ENCODE assay signal across 37 cellular contexts in the genomic region with DNA sequence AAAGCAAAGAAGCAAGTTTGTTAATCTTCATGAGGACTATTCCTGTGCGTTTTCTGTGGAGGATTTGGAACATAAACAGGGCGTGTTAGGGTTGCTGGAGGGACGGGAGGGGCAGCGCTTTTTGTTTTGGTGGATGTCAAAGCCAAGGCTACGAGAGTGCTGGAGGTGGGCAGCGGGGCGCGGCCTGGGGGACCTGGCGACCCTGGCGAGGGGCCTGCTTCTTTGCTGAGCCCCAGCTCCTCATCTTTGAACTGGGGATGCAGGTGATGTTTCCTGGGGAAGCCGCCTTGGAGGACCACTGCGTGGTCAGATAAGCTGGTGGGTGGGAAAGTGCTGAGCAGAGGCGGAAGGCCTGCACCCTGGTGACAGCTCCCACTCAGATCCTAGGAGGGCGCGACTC. TPM values are rescaled to one million over a fixed set of nuclear protein-coding genes. Genes with fewer than 3 reads are reported as not detected.
"Had no signal": no experiment of that assay in that cellular context is flagged by ENCODE, and none has a peak within 500 bp of the region (broad histone marks: within the 10 kb centered on the region; RNA-seq: fewer than 3 reads in every experiment).

No MANE protein-coding gene starts in this region.

- DNase-seq: activated B cell treated with CpG ODN at 0.5 μM for 24 hours; activated CD4-positive, alpha-beta memory T cell treated with anti-CD3 and anti-CD28 coated beads for 36 hours; activated CD4-positive, alpha-beta T cell treated with anti-CD3 and anti-CD28 coated beads for 4 hours; activated CD4-positive, alpha-beta T cell treated with anti-CD3 and anti-CD28 coated beads, Interleukin-2, amount 10 ng/mL, durations not matched to agents 24 days and 14 days; activated CD4-positive, alpha-beta T cell treated with anti-CD3 and anti-CD28 coated beads, Interleukin-2, amount 50 U/mL, for 1 hour; activated CD4-positive, alpha-beta T cell treated with anti-CD3 and anti-CD28 coated beads, Interleukin-2, amount 50 U/mL, for 4 hours; activated CD4-positive, CD25-positive, alpha-beta regulatory T cell treated with anti-CD3 and anti-CD28 coated beads, Interleukin-2, amount 50 U/mL, for 72 hours; activated CD8-positive, alpha-beta memory T cell treated with anti-CD3 and anti-CD28 coated beads, Interleukin-2, amount 50 U/mL, for 4 hours; activated CD8-positive, alpha-beta T cell treated with anti-CD3 and anti-CD28 coated beads for 36 hours; activated effector memory CD4-positive, alpha-beta T cell treated with anti-CD3 and anti-CD28 coated beads, Interleukin-2, amount 50 U/mL, for 16 hours; activated gamma-delta T cell treated with Interleukin-2 at 50 U/mL for 16 hours; activated naive CD4-positive, alpha-beta T cell; activated naive CD4-positive, alpha-beta T cell treated with anti-CD3 and anti-CD28 coated beads for 36 hours; activated naive CD4-positive, alpha-beta T cell treated with anti-CD3 and anti-CD28 coated beads, Interleukin-2, amount 50 U/mL, for 16 hours; activated naive CD8-positive, alpha-beta T cell treated with anti-CD3 and anti-CD28 coated beads for 36 hours; activated T-cell treated with anti-CD3 and anti-CD28 coated beads for 4 hours; activated T-cell treated with anti-CD3 and anti-CD28 coated beads, Interleukin-2, amount 50 U/mL, for 1 hour; activated T-cell treated with anti-CD3 and anti-CD28 coated beads, Interleukin-2, amount 50 U/mL, for 4 hours; activated T-cell treated with anti-CD3 and anti-CD28 coated beads, Interleukin-2, amount 50 U/mL, for 72 hours; adrenal gland; amniotic stem cell; aorta; body of pancreas; brain microvascular endothelial cell; central memory CD4-positive, alpha-beta T cell; cerebellar nuclear complex; T-cell; T-helper 2 cell; T-helper 9 cell had no signal

- ATAC-seq: activated CD8-positive, alpha-beta T cell treated with anti-CD3 and anti-CD28 coated beads for 36 hours; activated naive CD4-positive, alpha-beta T cell treated with anti-CD3 and anti-CD28 coated beads, Interleukin-2, amount 50 U/mL, for 72 hours; activated T-cell treated with anti-CD3 and anti-CD28 coated beads, Interleukin-2, amount 50 U/mL, for 4 hours; activated T-cell treated with anti-CD3 and anti-CD28 coated beads, Interleukin-2, amount 50 U/mL, for 72 hours; activated T-helper 17 cell treated with anti-CD3 and anti-CD28 coated beads, Interleukin-2, amount 50 U/mL, for 72 hours; body of pancreas; T-cell had no signal

- H3K4me1 Mint-ChIP-seq: activated B cell treated with CpG ODN at 0.5 μM for 24 hours; activated CD4-positive, alpha-beta T cell treated with anti-CD3 and anti-CD28 coated beads, Interleukin-2, amount 10 ng/mL, durations not matched to agents 24 days and 14 days; activated naive CD8-positive, alpha-beta T cell treated with anti-CD3 and anti-CD28 coated beads for 36 hours; activated T-helper 17 cell treated with anti-CD3 and anti-CD28 coated beads, Interleukin-2, amount 50 U/mL, for 72 hours; T-cell had no signal

- H3K27ac Mint-ChIP-seq: activated B cell treated with CpG ODN at 0.5 μM for 24 hours; activated CD4-positive, alpha-beta memory T cell treated with anti-CD3 and anti-CD28 coated beads for 36 hours; activated CD4-positive, alpha-beta T cell treated with anti-CD3 and anti-CD28 coated beads, Interleukin-2, amount 10 ng/mL, durations not matched to agents 24 days and 14 days; activated CD8-positive, alpha-beta T cell treated with anti-CD3 and anti-CD28 coated beads for 36 hours; activated naive CD4-positive, alpha-beta T cell treated with anti-CD3 and anti-CD28 coated beads for 36 hours; activated naive CD4-positive, alpha-beta T cell treated with anti-CD3 and anti-CD28 coated beads, Interleukin-2, amount 50 U/mL, for 72 hours; activated naive CD8-positive, alpha-beta T cell treated with anti-CD3 and anti-CD28 coated beads for 36 hours; activated T-cell treated with anti-CD3 and anti-CD28 coated beads, Interleukin-2, amount 50 U/mL, for 72 hours; activated T-helper 1 cell treated with anti-CD3 and anti-CD28 coated beads, Interleukin-12 subunit alpha, Interleukin-12 subunit beta, Interleukin-2, Interleukin-4 antibody, amounts not matched to agents 30 ng/mL and 10 ng/mL and 1 ng/mL, durations not matched to agents 14 hours and 24 hours and 36 hours; activated T-helper 17 cell treated with anti-CD3 and anti-CD28 coated beads, Interleukin-2, amount 50 U/mL, for 72 hours; T-cell; T-helper 2 cell treated with Interferon-gamma antibody and Interleukin-4, amounts not matched to agents 5 μg/mL and 100 μg/mL, for 36 hours had no signal

- H3K27ac ChIP-seq: adrenal gland, body of pancreas, brain microvascular endothelial cell, breast epithelium, VCaP had no signal

- H3K4me3 ChIP-seq: adrenal gland, body of pancreas, breast epithelium had no signal

- H3K9me3 Mint-ChIP-seq: activated CD4-positive, alpha-beta memory T cell treated with anti-CD3 and anti-CD28 coated beads for 36 hours; activated CD4-positive, alpha-beta T cell treated with anti-CD3 and anti-CD28 coated beads, Interleukin-2, amount 10 ng/mL, durations not matched to agents 24 days and 14 days; activated CD8-positive, alpha-beta T cell treated with anti-CD3 and anti-CD28 coated beads for 36 hours; activated naive CD4-positive, alpha-beta T cell treated with anti-CD3 and anti-CD28 coated beads, Interleukin-2, amount 50 U/mL, for 72 hours; activated naive CD8-positive, alpha-beta T cell treated with anti-CD3 and anti-CD28 coated beads for 36 hours; activated T-cell treated with anti-CD3 and anti-CD28 coated beads, Interleukin-2, amount 50 U/mL, for 72 hours; activated T-helper 1 cell treated with anti-CD3 and anti-CD28 coated beads, Interleukin-12 subunit alpha, Interleukin-12 subunit beta, Interleukin-2, Interleukin-4 antibody, amounts not matched to agents 30 ng/mL and 10 ng/mL and 1 ng/mL, durations not matched to agents 14 hours and 24 hours and 36 hours; activated T-helper 17 cell treated with anti-CD3 and anti-CD28 coated beads, Interleukin-2, amount 50 U/mL, for 72 hours; T-helper 2 cell treated with Interferon-gamma antibody and Interleukin-4, amounts not matched to agents 5 μg/mL and 100 μg/mL, for 36 hours had no signal

- H3K9me3 ChIP-seq: adrenal gland, body of pancreas, breast epithelium had no signal

- H3K4me1 ChIP-seq: adrenal gland, body of pancreas, breast epithelium had no signal

- H3K27me3 Mint-ChIP-seq: activated CD4-positive, alpha-beta memory T cell treated with anti-CD3 and anti-CD28 coated beads for 36 hours; activated CD4-positive, alpha-beta T cell treated with anti-CD3 and anti-CD28 coated beads, Interleukin-2, amount 10 ng/mL, durations not matched to agents 24 days and 14 days; activated naive CD8-positive, alpha-beta T cell treated with anti-CD3 and anti-CD28 coated beads for 36 hours had no signal

- H3K36me3 Mint-ChIP-seq: activated CD4-positive, alpha-beta memory T cell treated with anti-CD3 and anti-CD28 coated beads for 36 hours; activated naive CD4-positive, alpha-beta T cell treated with anti-CD3 and anti-CD28 coated beads, Interleukin-2, amount 50 U/mL, for 72 hours; activated naive CD8-positive, alpha-beta T cell treated with anti-CD3 and anti-CD28 coated beads for 36 hours; T-cell had no signal

- H3K4me3 Mint-ChIP-seq: activated B cell treated with CpG ODN at 0.5 μM for 24 hours; activated CD4-positive, alpha-beta memory T cell treated with anti-CD3 and anti-CD28 coated beads for 36 hours; activated CD4-positive, alpha-beta T cell treated with anti-CD3 and anti-CD28 coated beads, Interleukin-2, amount 10 ng/mL, durations not matched to agents 24 days and 14 days; activated CD8-positive, alpha-beta T cell treated with anti-CD3 and anti-CD28 coated beads for 36 hours; activated naive CD4-positive, alpha-beta T cell treated with anti-CD3 and anti-CD28 coated beads for 36 hours; activated naive CD8-positive, alpha-beta T cell treated with anti-CD3 and anti-CD28 coated beads for 36 hours; activated T-cell treated with anti-CD3 and anti-CD28 coated beads, Interleukin-2, amount 50 U/mL, for 4 hours; activated T-cell treated with anti-CD3 and anti-CD28 coated beads, Interleukin-2, amount 50 U/mL, for 72 hours; activated T-helper 1 cell treated with anti-CD3 and anti-CD28 coated beads, Interleukin-12 subunit alpha, Interleukin-12 subunit beta, Interleukin-2, Interleukin-4 antibody, amounts not matched to agents 30 ng/mL and 10 ng/mL and 1 ng/mL, durations not matched to agents 14 hours and 24 hours and 36 hours; activated T-helper 17 cell treated with anti-CD3 and anti-CD28 coated beads, Interleukin-2, amount 50 U/mL, for 72 hours; T-cell; T-helper 2 cell treated with Interferon-gamma antibody and Interleukin-4, amounts not matched to agents 5 μg/mL and 100 μg/mL, for 36 hours had no signal

- H3K36me3 ChIP-seq: adrenal gland, brain microvascular endothelial cell, breast epithelium had no signal

- H3K27me3 ChIP-seq: adrenal gland, body of pancreas, brain microvascular endothelial cell, breast epithelium had no signal

RNA-seq across cellular contexts. Expression of gene SORCS2, which starts 55.2 kb away (rescaled TPM):
- total RNA-seq: activated B cell treated with CpG ODN at 0.5 μM for 24 hours; activated CD4-positive, alpha-beta T cell treated with anti-CD3 and anti-CD28 coated beads, Interleukin-2, amount 10 ng/mL, durations not matched to agents 24 days and 14 days; activated CD8-positive, alpha-beta memory T cell treated with anti-CD3 and anti-CD28 coated beads for 36 hours; activated naive CD8-positive, alpha-beta T cell treated with anti-CD3 and anti-CD28 coated beads for 36 hours; activated T-helper 1 cell treated with anti-CD3 and anti-CD28 coated beads, Interleukin-12 subunit alpha, Interleukin-12 subunit beta, Interleukin-2, Interleukin-4 antibody, amounts not matched to agents 30 ng/mL and 10 ng/mL and 1 ng/mL, durations not matched to agents 14 hours and 24 hours and 36 hours; T-helper 1 cell treated with Interleukin-12 subunit alpha and Interleukin-12 subunit beta and Interleukin-4 antibody, amounts not matched to agents 30 ng/mL and 1 ng/mL, for 36 hours had no signal
